In the genomic region with DNA sequence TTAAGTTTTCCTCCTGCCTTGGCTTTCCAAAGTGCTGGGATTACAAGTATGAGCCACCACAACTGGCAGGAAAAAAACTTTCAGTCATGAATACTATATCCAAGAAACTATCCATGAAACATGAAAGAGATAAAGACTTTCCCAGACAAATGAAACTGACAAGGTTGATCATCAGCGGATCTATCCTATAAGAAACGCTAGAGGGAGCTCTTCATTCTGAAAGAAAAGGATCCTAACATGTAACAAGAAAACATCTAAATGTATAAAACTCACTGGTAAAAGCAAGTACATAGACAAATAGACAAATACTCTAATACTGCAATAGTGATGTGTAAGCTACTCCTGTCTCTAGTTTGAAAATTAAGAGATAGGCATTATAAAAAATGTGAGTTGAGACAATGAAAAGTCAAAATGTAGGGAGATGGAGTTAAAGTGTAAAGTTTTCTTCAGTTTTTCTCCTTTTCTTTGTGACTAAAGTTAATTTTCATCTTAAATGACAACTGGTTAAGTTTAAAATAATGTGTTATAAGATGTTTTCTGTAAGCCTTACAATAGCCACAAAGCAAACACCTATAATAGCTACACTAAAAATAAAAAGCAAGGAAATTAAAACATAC, we compare ENCODE assay signal across 9 cellular contexts.
DNase-seq lines count a peak whose midpoint lies in the region; ATAC-seq, FAIRE-seq and TF ChIP-seq lines count a peak whose summit lies in the region.
"Had no signal": no experiment of that assay in that cellular context is flagged by ENCODE, and none has a peak within 500 bp of the region (broad histone marks: within the 10 kb centered on the region; RNA-seq: fewer than 3 reads in every experiment).

No MANE protein-coding gene starts in this region.

- TF ChIP-seq EP300 in stomach (IDR thresholded peaks at IDR 0.05) = no peak

- ATAC-seq in HG03175 (IDR thresholded peaks at IDR 0.05; ENCODE audit: unreplicated experiment) = no peak

- intact Hi-C loops in stomach (cut with DNase I; ENCODE audit: low total_unique reads) = no loop called here

- TF ChIP-seq POLR2A in stomach (IDR thresholded peaks at IDR 0.05) = no peak

- no peak for FAIRE-seq in HTR-8/SVneo (lab: Jason Lieb, UNC)

- H3K36me3 ChIP-seq in stomach = no peaks in the 10 kb centered on the region

- WGBS in stomach, 5 donors = 1 to 9% (median 1%) methylated on average over 2 of the region's 2 CpGs

- H3K4me1 ChIP-seq in stomach = peaks cover 0 to 12% (median 10%) of the 10 kb centered on the region in 4 donors

- H3K27ac ChIP-seq in stomach = no peak overlapping the region
- H3K27ac ChIP-seq: HL-60 had no signal

- TF ChIP-seq CTCF in foreskin fibroblast (IDR thresholded peaks at IDR 0.05; ENCODE audit: low read depth, low read length) (peak; percentile 73), stomach (IDR thresholded peaks at IDR 0.05) (peak in 5 of 7 experiments; percentile 13 to 58 (median 37))

- DNase-seq in CD1c-positive myeloid dendritic cell (ENCODE audit: extremely low spot score) (peak; percentile 66), HTR-8/SVneo (ENCODE audit: insufficient read length, low spot score) (peak; percentile 47), SK-N-DZ (ENCODE audit: low spot score) (peak; percentile 30), foreskin fibroblast (peak; percentile 35 to 71), stomach (no peak), NCI-H1436 treated with DMSO at 0.1 percent for 48 hours (lab: John Stamatoyannopoulos, UW) (no peak), COR-L47 (lab: John Stamatoyannopoulos, UW) (no peak)

- no peak overlapping the region for H3K4me3 ChIP-seq in foreskin fibroblast (ENCODE audit: low read depth in 1 of 2, low read length in 2 of 2)
- H3K4me3 ChIP-seq in stomach = no peak overlapping the region

- H3K27me3 ChIP-seq in stomach = peaks cover 0 to 28% (median 0%) of the 10 kb centered on the region in 3 donors

- H3K9me3 ChIP-seq in stomach = no peaks in the 10 kb centered on the region

Comparison
In these comparisons a context has a peak if more than half of its experiments do, and no peak if none do; other contexts are left out.
1. DNase-seq: peak in CD1c-positive myeloid dendritic cell (single experiment), HTR-8/SVneo (single experiment), SK-N-DZ (single experiment) and foreskin fibroblast (2 of 2); none in stomach (single experiment), NCI-H1436 treated with DMSO at 0.1 percent for 48 hours (single experiment) and COR-L47 (single experiment).